Comparison of ENCODE assay signal across 14 cellular contexts in the genomic region with DNA sequence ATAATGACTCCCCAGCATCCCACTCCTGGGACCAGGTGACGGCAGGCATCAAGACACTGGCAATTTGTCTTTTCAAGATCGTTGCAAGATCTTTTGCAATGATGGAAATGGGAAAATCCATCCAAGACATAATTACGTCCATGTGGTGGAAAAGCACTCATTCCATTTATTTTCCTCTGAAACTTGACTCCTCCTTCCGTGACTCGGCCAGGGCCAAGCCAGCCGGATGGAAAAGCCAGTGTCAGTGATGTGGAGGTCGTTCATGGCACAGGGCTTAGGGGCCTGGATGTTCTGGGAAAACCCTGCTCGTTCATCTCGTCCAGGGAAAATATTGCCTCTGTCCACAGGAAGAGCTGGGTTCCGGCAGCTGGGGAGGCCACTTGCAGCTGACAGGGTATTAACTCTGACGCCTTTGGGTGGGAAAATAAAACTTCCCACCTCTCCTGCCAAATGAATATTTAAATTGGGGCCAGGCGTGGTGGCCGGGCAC. TPM values are rescaled to one million over a fixed set of nuclear protein-coding genes. Genes with fewer than 3 reads are reported as not detected.
DNase-seq lines count a peak whose midpoint lies in the region; ATAC-seq lines count a peak whose summit lies in the region.
"Had no signal": no experiment of that assay in that cellular context is flagged by ENCODE, and none has a peak within 500 bp of the region (broad histone marks: within the 10 kb centered on the region; RNA-seq: fewer than 3 reads in every experiment).

No MANE protein-coding gene starts in this region.

- peak; percentile 33 for DNase-seq in AG08396 (ENCODE audit: low spot score)
- peak; percentile 86 for DNase-seq in RPMI7951 (ENCODE audit: low read depth)
- peak; percentile 94 for DNase-seq in fibroblast of peridontal ligament (ENCODE audit: extremely low read depth)
- peak; percentile 92 for DNase-seq in posterior vena cava (ENCODE audit: low spot score)
- no peak for DNase-seq in NCI-H2227 treated with DMSO at 0.1 percent for 48 hours (lab: John Stamatoyannopoulos, UW)
- no peak for DNase-seq in GM19238 (ENCODE audit: insufficient read length, low spot score)
- DNase-seq: activated CD8-positive, alpha-beta T cell treated with anti-CD3 and anti-CD28 coated beads, Interleukin-2, amount 10 ng/mL, durations not matched to agents 7 days and 5 days; Calu3; effector CD4-positive, alpha-beta T cell; naive B cell; NCI-H1436 treated with DMSO at 0.1 percent for 48 hours; NCI-H446 had no signal

- ATAC-seq in activated T-helper 17 cell treated with anti-CD3 and anti-CD28 coated beads, Interleukin-2, amount 50 U/mL, for 72 hours (replicated peaks) = no peak
- ATAC-seq in GM19328 (IDR thresholded peaks at IDR 0.05; ENCODE audit: unreplicated experiment) = no peak
- ATAC-seq: activated CD8-positive, alpha-beta T cell treated with anti-CD3 and anti-CD28 coated beads, Interleukin-2, amount 10 ng/mL, durations not matched to agents 7 days and 5 days had no signal

- no peak overlapping the region for H3K4me3 Mint-ChIP-seq in activated T-helper 17 cell treated with anti-CD3 and anti-CD28 coated beads, Interleukin-2, amount 50 U/mL, for 72 hours
- H3K4me3 Mint-ChIP-seq: activated CD8-positive, alpha-beta T cell treated with anti-CD3 and anti-CD28 coated beads, Interleukin-2, amount 10 ng/mL, durations not matched to agents 7 days and 5 days; naive B cell had no signal

- no peak overlapping the region for H3K27ac Mint-ChIP-seq in activated T-helper 17 cell treated with anti-CD3 and anti-CD28 coated beads, Interleukin-2, amount 50 U/mL, for 72 hours
- H3K27ac Mint-ChIP-seq: activated CD8-positive, alpha-beta T cell treated with anti-CD3 and anti-CD28 coated beads, Interleukin-2, amount 10 ng/mL, durations not matched to agents 7 days and 5 days; naive B cell had no signal

- H3K36me3 Mint-ChIP-seq in activated T-helper 17 cell treated with anti-CD3 and anti-CD28 coated beads, Interleukin-2, amount 50 U/mL, for 72 hours (ENCODE audit: low read depth) = no peaks in the 10 kb centered on the region
- H3K36me3 Mint-ChIP-seq: naive B cell had no signal

- peaks cover 22% of the 10 kb centered on the region for H3K27me3 Mint-ChIP-seq in activated T-helper 17 cell treated with anti-CD3 and anti-CD28 coated beads, Interleukin-2, amount 50 U/mL, for 72 hours

- intact Hi-C loops in posterior vena cava (cut with DNase I) = no loop called here

- H3K4me1 Mint-ChIP-seq in activated T-helper 17 cell treated with anti-CD3 and anti-CD28 coated beads, Interleukin-2, amount 50 U/mL, for 72 hours = no peaks in the 10 kb centered on the region
- H3K4me1 Mint-ChIP-seq: naive B cell had no signal

- H3K9me3 Mint-ChIP-seq in activated T-helper 17 cell treated with anti-CD3 and anti-CD28 coated beads, Interleukin-2, amount 50 U/mL, for 72 hours = no peaks in the 10 kb centered on the region

RNA-seq across cellular contexts. Expression of a gene that starts 46.2 kb away (rescaled TPM):
- 37.6 and 39.2 TPM in 2 replicates for total RNA-seq in RPMI7951 (2014; rRNA removed; shearing (Covaris generic))
- 10 to 100 TPM; 79.5 to 98.4 TPM for total RNA-seq in posterior vena cava
- total RNA-seq in activated T-helper 17 cell treated with anti-CD3 and anti-CD28 coated beads, Interleukin-2, amount 50 U/mL, for 72 hours = 1 to 10 TPM; 4.1 to 7.9 TPM

Comparison
In these comparisons a context has a peak if more than half of its experiments do, and no peak if none do; other contexts are left out.
1. DNase-seq: peak in AG08396 (single experiment), RPMI7951 (single experiment), fibroblast of peridontal ligament (single experiment) and posterior vena cava (single experiment); none in NCI-H2227 treated with DMSO at 0.1 percent for 48 hours (single experiment) and GM19238 (single experiment).